Comparison of ENCODE assay signal across 8 cellular contexts in the genomic region with DNA sequence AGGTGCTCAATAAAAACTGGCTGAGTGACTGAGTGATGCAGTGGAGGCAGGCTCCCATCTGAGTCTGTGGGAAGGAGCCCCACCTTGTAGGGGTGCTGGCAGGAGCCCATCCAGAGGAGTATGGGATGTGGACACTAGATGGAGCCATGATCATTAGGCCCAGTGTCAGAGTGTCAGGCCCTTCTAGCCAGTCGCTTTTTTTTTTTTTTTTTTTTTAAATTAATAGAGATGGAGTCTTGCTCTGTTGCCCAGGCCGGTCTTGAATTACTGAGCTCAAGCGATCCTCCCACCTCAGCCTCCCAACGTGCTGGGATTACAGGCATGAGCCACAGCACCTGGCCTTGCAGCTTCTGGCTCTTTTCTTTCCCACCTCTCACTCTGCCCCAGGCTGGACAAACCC. TPM values are rescaled to one million over a fixed set of nuclear protein-coding genes. Genes with fewer than 3 reads are reported as not detected.
A peak's percentile ranks its signal among the peaks of the same experiment; 100 is the strongest.
DNase-seq lines count a peak whose midpoint lies in the region; ATAC-seq and TF ChIP-seq lines count a peak whose summit lies in the region.

No MANE protein-coding gene starts in this region.

- H2AFZ ChIP-seq in MM.1S (ENCODE audit: low read length) = no peak overlapping the region

- no peaks in the 10 kb centered on the region for H4K20me1 ChIP-seq in MM.1S (ENCODE audit: insufficient read depth, low read length)

- no peaks in the 10 kb centered on the region for H3K4me1 ChIP-seq in MM.1S (ENCODE audit: low read length)
- peaks cover 12 to 34% of the 10 kb centered on the region in 2 donors for H3K4me1 ChIP-seq in adrenal gland (replicated peaks in 1 of 2)
- H3K4me1 ChIP-seq in cardiac muscle cell (ENCODE audit: low read depth) = no peaks in the 10 kb centered on the region

- H3K9me3 ChIP-seq in MM.1S (replicated peaks; ENCODE audit: insufficient read depth, low read length) (no peaks in the 10 kb centered on the region), adrenal gland (replicated peaks in 1 of 3) (no peaks in the 10 kb centered on the region), cardiac muscle cell (ENCODE audit: low read depth) (no peaks in the 10 kb centered on the region)

- ATAC-seq in GM21786 (IDR thresholded peaks at IDR 0.05; ENCODE audit: unreplicated experiment) (peak; percentile 86), GM21825 (IDR thresholded peaks at IDR 0.05; ENCODE audit: unreplicated experiment) (no peak)

- TF ChIP-seq POLR2A in adrenal gland (IDR thresholded peaks at IDR 0.05) = no peak

- H3K27me3 ChIP-seq in MM.1S (replicated peaks; ENCODE audit: insufficient read depth, low read length) (no peaks in the 10 kb centered on the region), adrenal gland (no peaks in the 10 kb centered on the region), cardiac muscle cell (no peaks in the 10 kb centered on the region)

- no peaks in the 10 kb centered on the region for H3K79me2 ChIP-seq in MM.1S (ENCODE audit: low read length)

- H3K4me3 ChIP-seq in MM.1S (ENCODE audit: low read length) (no peak overlapping the region), adrenal gland (no peak overlapping the region), cardiac muscle cell (no peak overlapping the region)

- peak; percentile 46 for TF ChIP-seq CTCF in MM.1S (IDR thresholded peaks at IDR 0.05; ENCODE audit: low read length)
- TF ChIP-seq CTCF in adrenal gland (IDR thresholded peaks at IDR 0.05) = peak; percentile 50 to 74 (median 72)
- TF ChIP-seq CTCF in cardiac muscle cell (IDR thresholded peaks at IDR 0.05; ENCODE audit: low read depth, low read length) = peak; percentile 84

- WGBS in adrenal gland, 4 donors = 3 to 8% (median 7%) methylated on average over 4 of the region's 4 CpGs

- no peak overlapping the region for H3K4me2 ChIP-seq in MM.1S (ENCODE audit: low read depth, low read length)

- no peaks in the 10 kb centered on the region for H3F3A ChIP-seq in MM.1S (ENCODE audit: insufficient read depth, low read length)

- intact Hi-C loops in adrenal gland (cut with DNase I) = loop anchor here in 1 of 2 donors (10.0 kb wide), 1 partner anchor 98 kb away; no protein-coding TSS in a partner anchor

- H3K36me3 ChIP-seq in MM.1S (replicated peaks; ENCODE audit: insufficient read depth, low read length) (no peaks in the 10 kb centered on the region), adrenal gland (replicated peaks in 1 of 2) (peaks cover 0 to 4% of the 10 kb centered on the region in 2 donors), cardiac muscle cell (no peaks in the 10 kb centered on the region)

- DNase-seq in EL = peak; percentile 80
- peak; percentile 51 for DNase-seq in MM.1S
- DNase-seq in SK-N-DZ (ENCODE audit: low spot score) = peak; percentile 65
- peak; percentile 78 to 92 (median 84) for DNase-seq in adrenal gland
- peak; percentile 61 to 88 for DNase-seq in cardiac muscle cell (ENCODE audit: low read depth in 1 of 2, low spot score in 1 of 2)
- DNase-seq in putamen (ENCODE audit: low spot score) = peak; percentile 67

- H3K9ac ChIP-seq in MM.1S (ENCODE audit: low read length) = no peak overlapping the region

- H3K27ac ChIP-seq in MM.1S (ENCODE audit: low read length) (no peak overlapping the region), adrenal gland (peak overlapping the region in 1 of 5 donors; percentile 12), cardiac muscle cell (no peak overlapping the region)

- H3K9me2 ChIP-seq in MM.1S (replicated peaks; ENCODE audit: insufficient read depth, low read length) = no peaks in the 10 kb centered on the region

RNA-seq across cellular contexts. Expression of gene RITA1, which starts 11.5 kb away (rescaled TPM):
- polyA plus RNA-seq in SK-N-DZ (2014; cell fraction: cytosol; rRNA removed) = 31.5 and 32.0 TPM in 2 replicates
- 16.6 and 17.2 TPM in 2 replicates for polyA plus RNA-seq in SK-N-DZ (2014; cell fraction: nucleus; rRNA removed)
- total RNA-seq in adrenal gland (10 to 100 TPM; 32.5 to 84.1 (median 42.5) TPM), cardiac muscle cell (40.7 and 44.4 TPM in 2 replicates)
- polyA plus RNA-seq in adrenal gland (10 to 100 TPM; 17.5 to 19.6 (median 18.6) TPM), cardiac muscle cell (36.1 and 39.7 TPM in 2 replicates)

RNA-seq across cellular contexts. Expression of gene DDX54, which starts 11.7 kb away (rescaled TPM):
- 34.7 and 39.3 TPM in 2 replicates for polyA plus RNA-seq in SK-N-DZ (2014; cell fraction: cytosol; rRNA removed)
- polyA plus RNA-seq in SK-N-DZ (2014; cell fraction: nucleus; rRNA removed) = 32.1 and 56.8 TPM in 2 replicates
- total RNA-seq in adrenal gland = 100 to 1,000 TPM in 2 of 8 donors, 10 to 100 TPM in 6; 62.0 to 109 (median 79.9) TPM
- polyA plus RNA-seq in adrenal gland = 10 to 100 TPM; 27.9 to 60.5 (median 44.4) TPM
- total RNA-seq in cardiac muscle cell = 72.6 and 148 TPM in 2 replicates
- polyA plus RNA-seq in cardiac muscle cell = 49.2 and 59.7 TPM in 2 replicates

RNA-seq across cellular contexts. Expression of gene TPCN1, which starts 24.3 kb away (rescaled TPM):
- 8.7 and 11.1 TPM in 2 replicates for polyA plus RNA-seq in SK-N-DZ (2014; cell fraction: cytosol; rRNA removed)
- polyA plus RNA-seq in SK-N-DZ (2014; cell fraction: nucleus; rRNA removed) = 63.1 and 85.4 TPM in 2 replicates
- total RNA-seq in adrenal gland (100 to 1,000 TPM in 3 of 8 donors, 10 to 100 TPM in 5; 50.4 to 144 (median 90.5) TPM), cardiac muscle cell (11.1 and 24.2 TPM in 2 replicates)
- polyA plus RNA-seq in adrenal gland (100 to 1,000 TPM in 1 of 3 donors, 10 to 100 TPM in 2; 35.1 to 198 (median 80.6) TPM), cardiac muscle cell (13.4 and 31.1 TPM in 2 replicates)

RNA-seq across cellular contexts. Expression of gene CFAP73, which starts 47.5 kb away (rescaled TPM):
- polyA plus RNA-seq in SK-N-DZ (2014; cell fraction: cytosol; rRNA removed) = not detected in 2 replicates
- polyA plus RNA-seq in SK-N-DZ (2014; cell fraction: nucleus; rRNA removed) = not detected in 2 replicates
- under 1 TPM in 2 of 8 donors, not detected in 6; 0.14 to 0.28 TPM for total RNA-seq in adrenal gland
- polyA plus RNA-seq in adrenal gland = under 1 TPM in 2 of 3 donors, not detected in 1; 0.24 to 0.57 TPM
- not detected in 2 replicates for total RNA-seq in cardiac muscle cell
- polyA plus RNA-seq in cardiac muscle cell = not detected in 2 replicates
